ENCODE assay signal across 1 cellular context in the genomic region with DNA sequence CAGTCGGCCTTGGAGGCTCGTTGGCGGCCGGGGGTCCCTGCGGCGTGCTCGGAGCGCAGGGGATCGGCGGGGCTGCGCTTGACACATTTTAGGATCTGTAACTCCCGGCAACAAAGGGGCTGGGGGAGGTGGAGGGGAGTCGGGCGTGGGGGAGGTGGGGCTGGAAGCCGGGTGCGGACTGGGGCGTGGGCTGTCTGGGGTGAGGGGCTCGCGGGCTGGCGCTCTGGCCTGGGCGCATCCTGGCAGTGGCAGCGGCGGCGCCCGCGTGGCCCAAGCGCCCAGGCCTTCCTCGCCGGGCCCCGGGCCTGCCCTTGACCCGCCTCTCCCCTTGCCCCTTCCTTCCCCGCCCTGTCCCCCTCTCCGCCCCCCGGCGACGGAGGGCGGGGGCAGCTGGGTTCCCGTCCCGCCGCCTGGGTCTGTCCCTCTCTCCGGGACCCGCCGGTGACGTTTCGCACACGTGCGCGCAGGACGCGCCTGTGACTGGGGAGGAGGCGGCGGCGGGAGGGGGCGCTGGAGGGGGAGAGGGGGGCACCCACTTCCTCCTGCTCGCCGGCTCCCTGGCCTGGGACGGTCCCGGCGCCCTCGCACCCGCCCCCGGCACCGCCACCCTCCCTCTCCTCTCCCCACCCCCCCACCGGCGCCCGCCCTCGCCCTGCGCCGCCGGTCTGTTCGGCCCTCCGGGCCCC.
TF ChIP-seq lines count a peak whose summit lies in the region.

No MANE protein-coding gene starts in this region.

TF ChIP-seq in K562, 482 proteins besides CTCF, POLR2A, EP300 and RAD21 (continued from another document and continues in another):
- TF ChIP-seq, protein P1, sequence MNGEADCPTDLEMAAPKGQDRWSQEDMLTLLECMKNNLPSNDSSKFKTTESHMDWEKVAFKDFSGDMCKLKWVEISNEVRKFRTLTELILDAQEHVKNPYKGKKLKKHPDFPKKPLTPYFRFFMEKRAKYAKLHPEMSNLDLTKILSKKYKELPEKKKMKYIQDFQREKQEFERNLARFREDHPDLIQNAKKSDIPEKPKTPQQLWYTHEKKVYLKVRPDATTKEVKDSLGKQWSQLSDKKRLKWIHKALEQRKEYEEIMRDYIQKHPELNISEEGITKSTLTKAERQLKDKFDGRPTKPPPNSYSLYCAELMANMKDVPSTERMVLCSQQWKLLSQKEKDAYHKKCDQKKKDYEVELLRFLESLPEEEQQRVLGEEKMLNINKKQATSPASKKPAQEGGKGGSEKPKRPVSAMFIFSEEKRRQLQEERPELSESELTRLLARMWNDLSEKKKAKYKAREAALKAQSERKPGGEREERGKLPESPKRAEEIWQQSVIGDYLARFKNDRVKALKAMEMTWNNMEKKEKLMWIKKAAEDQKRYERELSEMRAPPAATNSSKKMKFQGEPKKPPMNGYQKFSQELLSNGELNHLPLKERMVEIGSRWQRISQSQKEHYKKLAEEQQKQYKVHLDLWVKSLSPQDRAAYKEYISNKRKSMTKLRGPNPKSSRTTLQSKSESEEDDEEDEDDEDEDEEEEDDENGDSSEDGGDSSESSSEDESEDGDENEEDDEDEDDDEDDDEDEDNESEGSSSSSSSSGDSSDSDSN (IDR thresholded peaks at IDR 0.05; ENCODE audit: borderline replicate concordance in 1 of 2, low read depth in 2 of 2, low read length in 2 of 2): peak in 1 of 2 experiments; percentile 64; a peak in 1 of 4 replicates
- TF ChIP-seq ZC3H4 (CRISPR knock-in tag; IDR thresholded peaks at IDR 0.05; ENCODE audit: borderline replicate concordance): no peak
- no peak for TF ChIP-seq PYGO2 (tag; IDR thresholded peaks at IDR 0.05)
- no peak for TF ChIP-seq SOX6 (IDR thresholded peaks at IDR 0.05)
- TF ChIP-seq, protein P2, sequence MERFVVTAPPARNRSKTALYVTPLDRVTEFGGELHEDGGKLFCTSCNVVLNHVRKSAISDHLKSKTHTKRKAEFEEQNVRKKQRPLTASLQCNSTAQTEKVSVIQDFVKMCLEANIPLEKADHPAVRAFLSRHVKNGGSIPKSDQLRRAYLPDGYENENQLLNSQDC (CRISPR knock-in tag; IDR thresholded peaks at IDR 0.05): no peak
- TF ChIP-seq, protein P3, sequence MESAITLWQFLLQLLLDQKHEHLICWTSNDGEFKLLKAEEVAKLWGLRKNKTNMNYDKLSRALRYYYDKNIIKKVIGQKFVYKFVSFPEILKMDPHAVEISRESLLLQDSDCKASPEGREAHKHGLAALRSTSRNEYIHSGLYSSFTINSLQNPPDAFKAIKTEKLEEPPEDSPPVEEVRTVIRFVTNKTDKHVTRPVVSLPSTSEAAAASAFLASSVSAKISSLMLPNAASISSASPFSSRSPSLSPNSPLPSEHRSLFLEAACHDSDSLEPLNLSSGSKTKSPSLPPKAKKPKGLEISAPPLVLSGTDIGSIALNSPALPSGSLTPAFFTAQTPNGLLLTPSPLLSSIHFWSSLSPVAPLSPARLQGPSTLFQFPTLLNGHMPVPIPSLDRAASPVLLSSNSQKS (CRISPR knock-in tag; IDR thresholded peaks at IDR 0.05): no peak
- TF ChIP-seq ZNF197 (CRISPR knock-in tag; IDR thresholded peaks at IDR 0.05; ENCODE audit: low read depth): no peak
- TF ChIP-seq E2F3 (CRISPR knock-in tag; IDR thresholded peaks at IDR 0.05): no peak
- TF ChIP-seq, protein P4, sequence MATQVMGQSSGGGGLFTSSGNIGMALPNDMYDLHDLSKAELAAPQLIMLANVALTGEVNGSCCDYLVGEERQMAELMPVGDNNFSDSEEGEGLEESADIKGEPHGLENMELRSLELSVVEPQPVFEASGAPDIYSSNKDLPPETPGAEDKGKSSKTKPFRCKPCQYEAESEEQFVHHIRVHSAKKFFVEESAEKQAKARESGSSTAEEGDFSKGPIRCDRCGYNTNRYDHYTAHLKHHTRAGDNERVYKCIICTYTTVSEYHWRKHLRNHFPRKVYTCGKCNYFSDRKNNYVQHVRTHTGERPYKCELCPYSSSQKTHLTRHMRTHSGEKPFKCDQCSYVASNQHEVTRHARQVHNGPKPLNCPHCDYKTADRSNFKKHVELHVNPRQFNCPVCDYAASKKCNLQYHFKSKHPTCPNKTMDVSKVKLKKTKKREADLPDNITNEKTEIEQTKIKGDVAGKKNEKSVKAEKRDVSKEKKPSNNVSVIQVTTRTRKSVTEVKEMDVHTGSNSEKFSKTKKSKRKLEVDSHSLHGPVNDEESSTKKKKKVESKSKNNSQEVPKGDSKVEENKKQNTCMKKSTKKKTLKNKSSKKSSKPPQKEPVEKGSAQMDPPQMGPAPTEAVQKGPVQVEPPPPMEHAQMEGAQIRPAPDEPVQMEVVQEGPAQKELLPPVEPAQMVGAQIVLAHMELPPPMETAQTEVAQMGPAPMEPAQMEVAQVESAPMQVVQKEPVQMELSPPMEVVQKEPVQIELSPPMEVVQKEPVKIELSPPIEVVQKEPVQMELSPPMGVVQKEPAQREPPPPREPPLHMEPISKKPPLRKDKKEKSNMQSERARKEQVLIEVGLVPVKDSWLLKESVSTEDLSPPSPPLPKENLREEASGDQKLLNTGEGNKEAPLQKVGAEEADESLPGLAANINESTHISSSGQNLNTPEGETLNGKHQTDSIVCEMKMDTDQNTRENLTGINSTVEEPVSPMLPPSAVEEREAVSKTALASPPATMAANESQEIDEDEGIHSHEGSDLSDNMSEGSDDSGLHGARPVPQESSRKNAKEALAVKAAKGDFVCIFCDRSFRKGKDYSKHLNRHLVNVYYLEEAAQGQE (CRISPR knock-in tag; IDR thresholded peaks at IDR 0.05; ENCODE audit: low read depth): no peak
- TF ChIP-seq, protein P5, sequence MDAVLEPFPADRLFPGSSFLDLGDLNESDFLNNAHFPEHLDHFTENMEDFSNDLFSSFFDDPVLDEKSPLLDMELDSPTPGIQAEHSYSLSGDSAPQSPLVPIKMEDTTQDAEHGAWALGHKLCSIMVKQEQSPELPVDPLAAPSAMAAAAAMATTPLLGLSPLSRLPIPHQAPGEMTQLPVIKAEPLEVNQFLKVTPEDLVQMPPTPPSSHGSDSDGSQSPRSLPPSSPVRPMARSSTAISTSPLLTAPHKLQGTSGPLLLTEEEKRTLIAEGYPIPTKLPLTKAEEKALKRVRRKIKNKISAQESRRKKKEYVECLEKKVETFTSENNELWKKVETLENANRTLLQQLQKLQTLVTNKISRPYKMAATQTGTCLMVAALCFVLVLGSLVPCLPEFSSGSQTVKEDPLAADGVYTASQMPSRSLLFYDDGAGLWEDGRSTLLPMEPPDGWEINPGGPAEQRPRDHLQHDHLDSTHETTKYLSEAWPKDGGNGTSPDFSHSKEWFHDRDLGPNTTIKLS (IDR thresholded peaks at IDR 0.05; ENCODE audit: borderline replicate concordance, low read depth): no peak
- TF ChIP-seq ZNF75A (CRISPR knock-in tag; IDR thresholded peaks at IDR 0.05): no peak
- TF ChIP-seq, protein P6, sequence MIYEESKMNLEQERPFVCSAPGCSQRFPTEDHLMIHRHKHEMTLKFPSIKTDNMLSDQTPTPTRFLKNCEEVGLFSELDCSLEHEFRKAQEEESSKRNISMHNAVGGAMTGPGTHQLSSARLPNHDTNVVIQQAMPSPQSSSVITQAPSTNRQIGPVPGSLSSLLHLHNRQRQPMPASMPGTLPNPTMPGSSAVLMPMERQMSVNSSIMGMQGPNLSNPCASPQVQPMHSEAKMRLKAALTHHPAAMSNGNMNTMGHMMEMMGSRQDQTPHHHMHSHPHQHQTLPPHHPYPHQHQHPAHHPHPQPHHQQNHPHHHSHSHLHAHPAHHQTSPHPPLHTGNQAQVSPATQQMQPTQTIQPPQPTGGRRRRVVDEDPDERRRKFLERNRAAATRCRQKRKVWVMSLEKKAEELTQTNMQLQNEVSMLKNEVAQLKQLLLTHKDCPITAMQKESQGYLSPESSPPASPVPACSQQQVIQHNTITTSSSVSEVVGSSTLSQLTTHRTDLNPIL (CRISPR knock-in tag; IDR thresholded peaks at IDR 0.05): no peak
- TF ChIP-seq, protein P7, sequence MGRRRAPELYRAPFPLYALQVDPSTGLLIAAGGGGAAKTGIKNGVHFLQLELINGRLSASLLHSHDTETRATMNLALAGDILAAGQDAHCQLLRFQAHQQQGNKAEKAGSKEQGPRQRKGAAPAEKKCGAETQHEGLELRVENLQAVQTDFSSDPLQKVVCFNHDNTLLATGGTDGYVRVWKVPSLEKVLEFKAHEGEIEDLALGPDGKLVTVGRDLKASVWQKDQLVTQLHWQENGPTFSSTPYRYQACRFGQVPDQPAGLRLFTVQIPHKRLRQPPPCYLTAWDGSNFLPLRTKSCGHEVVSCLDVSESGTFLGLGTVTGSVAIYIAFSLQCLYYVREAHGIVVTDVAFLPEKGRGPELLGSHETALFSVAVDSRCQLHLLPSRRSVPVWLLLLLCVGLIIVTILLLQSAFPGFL (CRISPR knock-in tag; IDR thresholded peaks at IDR 0.05): no peak
- TF ChIP-seq, protein P8, sequence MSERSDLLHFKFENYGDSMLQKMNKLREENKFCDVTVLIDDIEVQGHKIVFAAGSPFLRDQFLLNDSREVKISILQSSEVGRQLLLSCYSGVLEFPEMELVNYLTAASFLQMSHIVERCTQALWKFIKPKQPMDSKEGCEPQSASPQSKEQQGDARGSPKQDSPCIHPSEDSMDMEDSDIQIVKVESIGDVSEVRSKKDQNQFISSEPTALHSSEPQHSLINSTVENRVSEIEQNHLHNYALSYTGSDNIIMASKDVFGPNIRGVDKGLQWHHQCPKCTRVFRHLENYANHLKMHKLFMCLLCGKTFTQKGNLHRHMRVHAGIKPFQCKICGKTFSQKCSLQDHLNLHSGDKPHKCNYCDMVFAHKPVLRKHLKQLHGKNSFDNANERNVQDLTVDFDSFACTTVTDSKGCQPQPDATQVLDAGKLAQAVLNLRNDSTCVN (CRISPR knock-in tag; IDR thresholded peaks at IDR 0.05): no peak
- no peak for TF ChIP-seq FOXK1 (CRISPR knock-in tag; IDR thresholded peaks at IDR 0.05; ENCODE audit: borderline replicate concordance)
- peak; percentile 86; the same call in 1 of the 2 replicates for TF ChIP-seq ESRRA (IDR thresholded peaks at IDR 0.05; ENCODE audit: borderline replicate concordance, low read depth)
- 0 out of 2 replicates have a peak, but pooled peaks have one; percentile 22 for TF ChIP-seq ZNF175 (CRISPR knock-in tag; IDR thresholded peaks at IDR 0.05; ENCODE audit: low read depth)
- no peak for TF ChIP-seq MAFF (IDR thresholded peaks at IDR 0.05; ENCODE audit: low read length)
- no peak for TF ChIP-seq ZNF668 (CRISPR knock-in tag; IDR thresholded peaks at IDR 0.05)
- TF ChIP-seq, protein P9, sequence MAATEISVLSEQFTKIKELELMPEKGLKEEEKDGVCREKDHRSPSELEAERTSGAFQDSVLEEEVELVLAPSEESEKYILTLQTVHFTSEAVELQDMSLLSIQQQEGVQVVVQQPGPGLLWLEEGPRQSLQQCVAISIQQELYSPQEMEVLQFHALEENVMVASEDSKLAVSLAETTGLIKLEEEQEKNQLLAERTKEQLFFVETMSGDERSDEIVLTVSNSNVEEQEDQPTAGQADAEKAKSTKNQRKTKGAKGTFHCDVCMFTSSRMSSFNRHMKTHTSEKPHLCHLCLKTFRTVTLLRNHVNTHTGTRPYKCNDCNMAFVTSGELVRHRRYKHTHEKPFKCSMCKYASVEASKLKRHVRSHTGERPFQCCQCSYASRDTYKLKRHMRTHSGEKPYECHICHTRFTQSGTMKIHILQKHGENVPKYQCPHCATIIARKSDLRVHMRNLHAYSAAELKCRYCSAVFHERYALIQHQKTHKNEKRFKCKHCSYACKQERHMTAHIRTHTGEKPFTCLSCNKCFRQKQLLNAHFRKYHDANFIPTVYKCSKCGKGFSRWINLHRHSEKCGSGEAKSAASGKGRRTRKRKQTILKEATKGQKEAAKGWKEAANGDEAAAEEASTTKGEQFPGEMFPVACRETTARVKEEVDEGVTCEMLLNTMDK (IDR thresholded peaks at IDR 0.05; ENCODE audit: borderline replicate concordance, insufficient read depth, low read depth, low read length, poor library complexity, severe bottlenecking): no peak
- TF ChIP-seq, protein P10, sequence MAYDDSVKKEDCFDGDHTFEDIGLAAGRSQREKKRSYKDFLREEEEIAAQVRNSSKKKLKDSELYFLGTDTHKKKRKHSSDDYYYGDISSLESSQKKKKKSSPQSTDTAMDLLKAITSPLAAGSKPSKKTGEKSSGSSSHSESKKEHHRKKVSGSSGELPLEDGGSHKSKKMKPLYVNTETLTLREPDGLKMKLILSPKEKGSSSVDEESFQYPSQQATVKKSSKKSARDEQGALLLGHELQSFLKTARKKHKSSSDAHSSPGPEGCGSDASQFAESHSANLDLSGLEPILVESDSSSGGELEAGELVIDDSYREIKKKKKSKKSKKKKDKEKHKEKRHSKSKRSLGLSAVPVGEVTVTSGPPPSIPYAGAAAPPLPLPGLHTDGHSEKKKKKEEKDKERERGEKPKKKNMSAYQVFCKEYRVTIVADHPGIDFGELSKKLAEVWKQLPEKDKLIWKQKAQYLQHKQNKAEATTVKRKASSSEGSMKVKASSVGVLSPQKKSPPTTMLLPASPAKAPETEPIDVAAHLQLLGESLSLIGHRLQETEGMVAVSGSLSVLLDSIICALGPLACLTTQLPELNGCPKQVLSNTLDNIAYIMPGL (CRISPR knock-in tag; IDR thresholded peaks at IDR 0.05): 0 out of 2 replicates have a peak, but pooled peaks have one; percentile 43
- TF ChIP-seq, protein P11, sequence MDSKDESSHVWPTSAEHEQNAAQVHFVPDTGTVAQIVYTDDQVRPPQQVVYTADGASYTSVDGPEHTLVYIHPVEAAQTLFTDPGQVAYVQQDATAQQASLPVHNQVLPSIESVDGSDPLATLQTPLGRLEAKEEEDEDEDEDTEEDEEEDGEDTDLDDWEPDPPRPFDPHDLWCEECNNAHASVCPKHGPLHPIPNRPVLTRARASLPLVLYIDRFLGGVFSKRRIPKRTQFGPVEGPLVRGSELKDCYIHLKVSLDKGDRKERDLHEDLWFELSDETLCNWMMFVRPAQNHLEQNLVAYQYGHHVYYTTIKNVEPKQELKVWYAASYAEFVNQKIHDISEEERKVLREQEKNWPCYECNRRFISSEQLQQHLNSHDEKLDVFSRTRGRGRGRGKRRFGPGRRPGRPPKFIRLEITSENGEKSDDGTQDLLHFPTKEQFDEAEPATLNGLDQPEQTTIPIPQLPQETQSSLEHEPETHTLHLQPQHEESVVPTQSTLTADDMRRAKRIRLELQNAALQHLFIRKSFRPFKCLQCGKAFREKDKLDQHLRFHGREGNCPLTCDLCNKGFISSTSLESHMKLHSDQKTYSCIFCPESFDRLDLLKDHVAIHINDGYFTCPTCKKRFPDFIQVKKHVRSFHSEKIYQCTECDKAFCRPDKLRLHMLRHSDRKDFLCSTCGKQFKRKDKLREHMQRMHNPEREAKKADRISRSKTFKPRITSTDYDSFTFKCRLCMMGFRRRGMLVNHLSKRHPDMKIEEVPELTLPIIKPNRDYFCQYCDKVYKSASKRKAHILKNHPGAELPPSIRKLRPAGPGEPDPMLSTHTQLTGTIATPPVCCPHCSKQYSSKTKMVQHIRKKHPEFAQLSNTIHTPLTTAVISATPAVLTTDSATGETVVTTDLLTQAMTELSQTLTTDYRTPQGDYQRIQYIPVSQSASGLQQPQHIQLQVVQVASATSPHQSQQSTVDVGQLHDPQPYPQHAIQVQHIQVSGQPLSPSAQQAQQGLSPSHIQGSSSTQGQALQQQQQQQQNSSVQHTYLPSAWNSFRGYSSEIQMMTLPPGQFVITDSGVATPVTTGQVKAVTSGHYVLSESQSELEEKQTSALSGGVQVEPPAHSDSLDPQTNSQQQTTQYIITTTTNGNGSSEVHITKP (IDR thresholded peaks at IDR 0.05; ENCODE audit: partially characterized antibody): no peak
- TF ChIP-seq CTBP1 (IDR thresholded peaks at IDR 0.05; ENCODE audit: borderline replicate concordance): no peak
- TF ChIP-seq HNRNPUL1 (IDR thresholded peaks at IDR 0.05; ENCODE audit: low read length): no peak
- TF ChIP-seq, protein P12, sequence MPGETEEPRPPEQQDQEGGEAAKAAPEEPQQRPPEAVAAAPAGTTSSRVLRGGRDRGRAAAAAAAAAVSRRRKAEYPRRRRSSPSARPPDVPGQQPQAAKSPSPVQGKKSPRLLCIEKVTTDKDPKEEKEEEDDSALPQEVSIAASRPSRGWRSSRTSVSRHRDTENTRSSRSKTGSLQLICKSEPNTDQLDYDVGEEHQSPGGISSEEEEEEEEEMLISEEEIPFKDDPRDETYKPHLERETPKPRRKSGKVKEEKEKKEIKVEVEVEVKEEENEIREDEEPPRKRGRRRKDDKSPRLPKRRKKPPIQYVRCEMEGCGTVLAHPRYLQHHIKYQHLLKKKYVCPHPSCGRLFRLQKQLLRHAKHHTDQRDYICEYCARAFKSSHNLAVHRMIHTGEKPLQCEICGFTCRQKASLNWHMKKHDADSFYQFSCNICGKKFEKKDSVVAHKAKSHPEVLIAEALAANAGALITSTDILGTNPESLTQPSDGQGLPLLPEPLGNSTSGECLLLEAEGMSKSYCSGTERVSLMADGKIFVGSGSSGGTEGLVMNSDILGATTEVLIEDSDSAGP (CRISPR knock-in tag; IDR thresholded peaks at IDR 0.05): no peak
